8 cellular contexts compared by ENCODE assay signal in the genomic region with DNA sequence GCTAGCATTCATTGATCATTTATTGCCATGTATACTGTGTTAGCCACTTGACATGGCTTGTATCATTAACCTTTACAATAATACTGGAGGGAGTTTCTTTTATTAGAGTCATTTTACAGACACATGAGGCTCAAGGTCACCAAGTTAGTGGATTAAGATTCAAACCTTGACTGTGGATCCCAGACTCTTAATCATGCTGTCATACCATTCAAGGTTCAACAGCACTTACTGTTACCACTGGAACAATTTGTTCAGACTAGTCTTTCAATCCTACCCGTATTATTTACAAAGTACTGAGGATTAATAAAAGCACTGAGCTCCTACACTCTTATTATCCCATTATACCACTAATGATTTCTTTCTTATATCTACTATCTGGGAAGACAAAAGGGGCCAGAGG. TPM values are rescaled to one million over a fixed set of nuclear protein-coding genes. Genes with fewer than 3 reads are reported as not detected.
DNase-seq lines count a peak whose midpoint lies in the region; ATAC-seq and TF ChIP-seq lines count a peak whose summit lies in the region.

No MANE protein-coding gene starts in this region.

- DNase-seq in GM12864 (ENCODE audit: low read depth) (no peak), RKO (ENCODE audit: low spot score) (peak; percentile 25), fibroblast of lung (ENCODE audit: low read depth in 2 of 2) (no peak), renal cortical epithelial cell (ENCODE audit: low read depth) (peak; percentile 8), dedifferentiated amniotic fluid mesenchymal stem cell (ENCODE audit: extremely low spot score) (no peak), Ammon's horn (ENCODE audit: low spot score) (no peak)

- H3K4me3 ChIP-seq in GM12864 (ENCODE audit: low read depth, low read length) (peak overlapping the region; percentile 55), fibroblast of lung (replicated peaks in 1 of 4; ENCODE audit: control extremely low read depth in 1 of 4, insufficient read depth in 1 of 4, low read depth in 3 of 4, low read length in 4 of 4) (peak overlapping the region; percentile 62 to 90 (median 67))

- H3K27ac ChIP-seq in fibroblast of lung (ENCODE audit: insufficient read depth, low read length): peak overlapping the region; percentile 65

- peaks cover 2% of the 10 kb centered on the region for H3K79me2 ChIP-seq in fibroblast of lung (ENCODE audit: control insufficient read depth, insufficient read depth, low read length)

- peak overlapping the region; percentile 88 for H3K4me2 ChIP-seq in fibroblast of lung (ENCODE audit: extremely low read depth, insufficient read depth, low read length)

- H3K36me3 ChIP-seq in fibroblast of lung (ENCODE audit: control insufficient read depth, insufficient read depth, low read length): no peaks in the 10 kb centered on the region

- no peak for ATAC-seq in GM18502 (IDR thresholded peaks at IDR 0.05; ENCODE audit: poor library complexity, unreplicated experiment)
- ATAC-seq in HG03565 (IDR thresholded peaks at IDR 0.05; ENCODE audit: unreplicated experiment): no peak

- H3K4me1 ChIP-seq in fibroblast of lung (ENCODE audit: control insufficient read depth, extremely low read depth, insufficient read depth, low read length): no peaks in the 10 kb centered on the region

- H3K9me3 ChIP-seq in fibroblast of lung (ENCODE audit: control insufficient read depth, insufficient read depth, low read depth, low read length): no peaks in the 10 kb centered on the region

- no peak overlapping the region for H3K9ac ChIP-seq in fibroblast of lung (ENCODE audit: insufficient read depth, low read length)

- no peaks in the 10 kb centered on the region for H3K27me3 ChIP-seq in fibroblast of lung (ENCODE audit: control insufficient read depth, insufficient read depth, low read length)

- TF ChIP-seq CTCF in GM12864 (IDR thresholded peaks at IDR 0.05; ENCODE audit: low read depth, low read length, missing control alignments) (no peak), fibroblast of lung (conservative IDR thresholded peaks at IDR 0.05 in 1 of 2, IDR thresholded peaks at IDR 0.05 in 1 of 2; ENCODE audit: low read depth in 1 of 2, low read length in 2 of 2) (no peak)

- no peak overlapping the region for H2AFZ ChIP-seq in fibroblast of lung (ENCODE audit: low read length)

- no peaks in the 10 kb centered on the region for H4K20me1 ChIP-seq in fibroblast of lung (ENCODE audit: control insufficient read depth, extremely low read depth, insufficient read depth, low read length)

RNA-seq across cellular contexts. Expression of a gene that starts 1.2 kb away (rescaled TPM):
- total RNA-seq in fibroblast of lung: 13.9 and 21.0 TPM in 2 replicates
- polyA plus RNA-seq in fibroblast of lung: 19.6 and 24.2 TPM in 2 replicates
- polyA plus RNA-seq in fibroblast of lung (2012): 37.5 and 38.5 TPM in 2 replicates
- 2.8 and 18.7 TPM in 2 replicates for polyA minus RNA-seq in fibroblast of lung (ENCODE audit: low replicate concordance)
- 7.3 and 11.4 TPM in 2 replicates for total RNA-seq in renal cortical epithelial cell

RNA-seq across cellular contexts. Expression of a gene that starts 15.6 kb away (rescaled TPM):
- total RNA-seq in fibroblast of lung: 0.17 and 0.26 TPM in 2 replicates
- polyA plus RNA-seq in fibroblast of lung: 0.26 and 0.34 TPM in 2 replicates
- polyA plus RNA-seq in fibroblast of lung (2012): 0.06 and 0.21 TPM in 2 replicates
- polyA minus RNA-seq in fibroblast of lung (ENCODE audit: low replicate concordance): not detected in 2 replicates
- total RNA-seq in renal cortical epithelial cell: 0.40 TPM in 1 of 2 replicates, not detected in the other

RNA-seq across cellular contexts. Expression of a gene that starts 26.8 kb away (rescaled TPM):
- total RNA-seq in fibroblast of lung (0.17 and 0.77 TPM in 2 replicates), renal cortical epithelial cell (0.52 and 5.0 TPM in 2 replicates)
- 0.02 and 0.10 TPM in 2 replicates for polyA plus RNA-seq in fibroblast of lung
- not detected in 2 replicates for polyA plus RNA-seq in fibroblast of lung (2012)
- polyA minus RNA-seq in fibroblast of lung (ENCODE audit: low replicate concordance): not detected in 2 replicates

Comparison
In these comparisons a context has a peak if more than half of its experiments do, and no peak if none do; other contexts are left out.
1. DNase-seq: peak in RKO (single experiment) and renal cortical epithelial cell (single experiment); none in GM12864 (single experiment), fibroblast of lung (0 of 2), dedifferentiated amniotic fluid mesenchymal stem cell (single experiment) and Ammon's horn (single experiment).